Comparison of ENCODE assay signal across 8 cellular contexts in the genomic region with DNA sequence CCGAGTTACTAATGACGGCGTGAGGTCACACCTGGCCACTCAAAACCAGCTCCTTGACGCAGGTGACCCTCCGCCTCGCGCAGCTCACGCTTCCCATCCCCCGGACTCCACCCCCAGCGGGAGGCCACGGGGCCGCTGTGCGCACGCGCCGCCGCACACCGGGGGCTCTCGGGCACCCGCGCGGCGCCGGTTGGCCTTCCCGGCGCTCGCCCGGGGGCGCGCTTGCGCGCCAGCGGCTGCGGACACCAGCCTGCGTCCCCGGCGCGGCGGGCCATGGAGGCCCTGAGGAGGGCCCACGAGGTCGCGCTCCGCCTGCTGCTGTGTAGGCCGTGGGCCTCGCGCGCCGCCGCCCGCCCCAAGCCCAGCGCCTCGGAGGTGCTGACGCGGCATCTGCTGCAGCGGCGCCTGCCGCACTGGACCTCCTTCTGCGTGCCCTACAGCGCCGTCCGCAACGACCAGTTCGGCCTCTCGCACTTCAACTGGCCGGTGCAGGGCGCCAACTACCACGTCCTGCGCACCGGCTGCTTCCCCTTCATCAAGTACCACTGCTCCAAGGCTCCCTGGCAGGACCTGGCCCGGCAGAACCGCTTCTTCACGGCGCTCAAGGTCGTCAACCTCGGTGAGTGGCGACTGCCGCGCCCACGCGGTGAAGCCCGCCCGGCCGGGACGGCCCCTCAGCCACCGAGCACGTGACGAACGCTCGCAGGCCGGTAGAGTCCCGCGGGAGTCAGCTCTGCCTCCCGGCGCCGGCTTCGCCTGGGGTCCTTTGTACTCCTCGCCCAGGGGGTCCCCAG. TPM values are rescaled to one million over a fixed set of nuclear protein-coding genes. Genes with fewer than 3 reads are reported as not detected.
DNase-seq lines count a peak whose midpoint lies in the region; ATAC-seq and TF ChIP-seq lines count a peak whose summit lies in the region.

A gene (plus strand): TSS at position 156 of the 794 bp plus-strand sequence. CDS start 118 bp downstream, at position 274.

- no TSS peak for BruUV-seq in Calu3 (replicated peaks; lab: Mats Ljungman, UMichigan)

- peaks cover 4% of the 10 kb centered on the region for H3K36me3 ChIP-seq in NT2/D1 (ENCODE audit: insufficient read depth, insufficient read length, low read length)
- H3K36me3 ChIP-seq in mucosa of descending colon (ENCODE audit: low read depth), result no peaks in the 10 kb centered on the region

- peak within 1 kb of the TSS; percentile 80 for H3K27ac Mint-ChIP-seq in Calu3 (ENCODE audit: unreplicated experiment)

- H3K4me1 ChIP-seq in NT2/D1 (ENCODE audit: insufficient read depth, insufficient read length), result no peaks in the 10 kb centered on the region
- H3K4me1 ChIP-seq in mucosa of descending colon (ENCODE audit: low read depth), result peaks cover 5% of the 10 kb centered on the region

- peak; percentile 95 for ATAC-seq in mucosa of descending colon

- DNase-seq in Calu3 (peak; percentile 98), GM20000 (ENCODE audit: low spot score) (peak; percentile 95), HPDE6-E6E7 (ENCODE audit: extremely low spot score) (peak; percentile 93), NT2/D1 (ENCODE audit: low read depth, low spot score) (no peak), activated T-cell treated with anti-CD3 and anti-CD28 coated beads for 1 hour (ENCODE audit: low read depth) (peak; percentile 77), epithelial cell of esophagus (ENCODE audit: low read depth) (peak; percentile 89), mucosa of descending colon (peak; percentile 89 to 96 (median 94))
- DNase-seq in stimulated activated CD8-positive, alpha-beta memory T cell treated with anti-CD3 and anti-CD28 coated beads, Interleukin-4, amount 100 ng/mL, for 1 hour (ENCODE audit: low read depth in 2 of 2, low spot score in 1 of 2), result peak; percentile 56 to 68

- H3K9ac ChIP-seq in NT2/D1 (ENCODE audit: insufficient read length, low read depth), result peak within 1 kb of the TSS; percentile 100

- intact Hi-C loops in Calu3 (cut with micrococcal nuclease; ENCODE audit: unreplicated experiment), result no loop called here
- intact Hi-C loops in mucosa of descending colon (cut with DNase I, micrococcal nuclease), result loop anchor here in 1 of 2 donors (5.0 kb wide), 1 partner anchor 316 kb away; no protein-coding TSS in a partner anchor

- H3K9me3 Mint-ChIP-seq in Calu3 (ENCODE audit: low read depth, unreplicated experiment), result no peaks in the 10 kb centered on the region

- no peaks in the 10 kb centered on the region for H3K9me3 ChIP-seq in NT2/D1 (ENCODE audit: insufficient read depth, low read length)
- no peaks in the 10 kb centered on the region for H3K9me3 ChIP-seq in mucosa of descending colon

- CTCF ChIA-PET in Calu3 (lab: Charles Lee), result interaction anchor here (0.6 to 1.3 kb wide), 7 partner anchors 15 to 314 kb away, joined by 3 to 5 read pairs (median 3); no protein-coding TSS in a partner anchor

- peaks cover 25% of the 10 kb centered on the region for H3K36me3 Mint-ChIP-seq in Calu3 (ENCODE audit: insufficient read depth, unreplicated experiment)

- no peak for TF ChIP-seq CTCF in Calu3 (IDR thresholded peaks at IDR 0.05; ENCODE audit: unreplicated experiment)
- TF ChIP-seq CTCF in GM20000 (IDR thresholded peaks at IDR 0.05; ENCODE audit: extremely low read depth, missing control alignments), result no peak
- TF ChIP-seq CTCF in epithelial cell of esophagus (IDR thresholded peaks at IDR 0.05; ENCODE audit: insufficient read depth, low read depth, low read length, missing control alignments), result no peak
- TF ChIP-seq CTCF in mucosa of descending colon (IDR thresholded peaks at IDR 0.05), result no peak

- peak within 1 kb of the TSS; percentile 97 for H3K4me3 Mint-ChIP-seq in Calu3 (ENCODE audit: low read depth, unreplicated experiment)

- H3K4me3 ChIP-seq in NT2/D1 (ENCODE audit: insufficient read length, low read depth) (peak within 1 kb of the TSS; percentile 96), epithelial cell of esophagus (ENCODE audit: low read length) (peak within 1 kb of the TSS; percentile 86), mucosa of descending colon (peak within 1 kb of the TSS; percentile 64)

- H3K27me3 ChIP-seq in NT2/D1 (ENCODE audit: insufficient read depth, insufficient read length), result no peaks in the 10 kb centered on the region

- H3K4me1 Mint-ChIP-seq in Calu3 (ENCODE audit: low read depth, unreplicated experiment), result peaks cover 24% of the 10 kb centered on the region

- no peaks in the 10 kb centered on the region for H3K27me3 Mint-ChIP-seq in Calu3 (ENCODE audit: unreplicated experiment)

RNA-seq across cellular contexts. Expression of the gene that starts here (rescaled TPM):
- total RNA-seq in Calu3 (2022), result 6.6 and 7.3 TPM in 2 replicates
- 1 to 10 TPM; 5.4 to 6.2 (median 6.0) TPM for total RNA-seq in mucosa of descending colon
